28 cellular contexts compared by ENCODE assay signal in the genomic region with DNA sequence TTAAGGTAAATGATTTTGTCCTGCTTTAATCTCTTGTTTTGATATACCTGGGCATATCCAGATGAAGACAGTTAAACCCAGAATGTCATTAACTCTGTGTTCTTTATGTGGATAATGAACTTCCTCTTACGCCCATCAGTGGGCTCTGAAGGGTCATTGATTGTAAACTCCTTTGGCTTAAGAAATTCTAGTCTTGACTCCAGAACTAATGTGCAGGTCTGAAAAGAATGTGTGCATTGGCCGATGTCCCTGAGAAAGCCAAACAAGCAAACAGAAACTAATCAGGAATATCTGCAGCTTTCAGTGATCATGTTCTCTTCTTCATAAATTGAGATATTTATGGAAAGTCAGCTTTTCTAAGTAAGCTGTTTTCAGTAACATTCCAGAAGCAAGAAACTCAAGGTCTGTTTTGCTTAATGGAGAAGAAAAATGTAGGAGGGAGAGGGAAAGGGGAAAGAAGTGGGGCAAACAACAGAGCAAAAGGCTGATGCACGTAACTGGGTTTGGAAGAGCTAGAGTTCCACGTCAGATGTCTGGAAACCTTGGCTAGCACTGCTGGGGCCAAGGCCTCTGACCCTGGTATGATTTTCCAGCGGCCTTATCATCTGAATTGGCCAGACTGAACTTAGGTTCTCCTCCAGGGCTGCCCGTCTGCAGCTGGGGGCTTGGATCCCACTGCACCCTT.
DNase-seq lines count a peak whose midpoint lies in the region; ATAC-seq and TF ChIP-seq lines count a peak whose summit lies in the region.
"Had no signal": no experiment of that assay in that cellular context is flagged by ENCODE, and none has a peak within 500 bp of the region (broad histone marks: within the 10 kb centered on the region; RNA-seq: fewer than 3 reads in every experiment).

No MANE protein-coding gene starts in this region.

- H3K27ac ChIP-seq in body of pancreas (peak overlapping the region in 1 of 4 donors; percentile 38), liver (ENCODE audit: low read depth in 1 of 2, low read length in 2 of 2) (peak overlapping the region; percentile 55 to 64)
- H3K27ac ChIP-seq: 22Rv1, KMS-11, parathyroid adenoma, skin epidermis had no signal

- no peak for TF ChIP-seq POLR2A in body of pancreas (IDR thresholded peaks at IDR 0.05)

- TF ChIP-seq RAD21 in liver (IDR thresholded peaks at IDR 0.05) = peak; percentile 58 to 60

- H3K27me3 ChIP-seq in body of pancreas (no peaks in the 10 kb centered on the region), liver (ENCODE audit: control insufficient read depth in 4 of 4, insufficient read depth in 4 of 4, low read length in 3 of 4) (no peaks in the 10 kb centered on the region)
- H3K27me3 ChIP-seq: tibial artery had no signal

- peak overlapping the region in 1 of 2 donors; percentile 45 for H3K9ac ChIP-seq in liver (ENCODE audit: low read depth in 1 of 2, low read length in 2 of 2)
- H3K9ac ChIP-seq: KMS-11, parathyroid adenoma had no signal

- H3K36me3 ChIP-seq in body of pancreas (replicated peaks in 1 of 2; ENCODE audit: insufficient read depth in 1 of 2, low read depth in 2 of 2) = no peaks in the 10 kb centered on the region
- H3K36me3 ChIP-seq in liver (ENCODE audit: control insufficient read depth in 4 of 4, insufficient read depth in 3 of 4, low read depth in 1 of 4, low read length in 3 of 4) = no peaks in the 10 kb centered on the region
- H3K36me3 ChIP-seq: tibial artery had no signal

- TF ChIP-seq CTCF in body of pancreas (IDR thresholded peaks at IDR 0.05) = no peak
- no peak for TF ChIP-seq CTCF in liver (IDR thresholded peaks at IDR 0.05; ENCODE audit: low read depth, low read length, missing input control)

- intact Hi-C loops in body of pancreas (cut with DNase I) = no loop called here

- H3K4me1 ChIP-seq in body of pancreas (peaks cover 12% of the 10 kb centered on the region), liver (ENCODE audit: control insufficient read depth in 4 of 4, insufficient read depth in 4 of 4, low read length in 3 of 4) (peaks cover 6 to 19% (median 8%) of the 10 kb centered on the region in 4 donors)
- H3K4me1 ChIP-seq: parathyroid adenoma had no signal

- ATAC-seq in body of pancreas (peak; percentile 38), HG03565 (IDR thresholded peaks at IDR 0.05; ENCODE audit: unreplicated experiment) (no peak)
- ATAC-seq: activated CD8-positive, alpha-beta T cell treated with anti-CD3 and anti-CD28 coated beads, Interleukin-2, amount 10 ng/mL, durations not matched to agents 7 days and 5 days; PC-3 had no signal

- WGBS in body of pancreas, 2 donors = 19 to 26% methylated on average over 6 of the region's 6 CpGs
- WGBS in liver = 34% methylated on average over 6 of the region's 6 CpGs

- H3K4me3 ChIP-seq in body of pancreas (no peak overlapping the region), liver (ENCODE audit: low read depth in 1 of 3, low read length in 3 of 3) (no peak overlapping the region)
- H3K4me3 ChIP-seq: skin epidermis, tibial artery had no signal

- H3K9me3 ChIP-seq in body of pancreas (no peaks in the 10 kb centered on the region), liver (ENCODE audit: control insufficient read depth in 4 of 4, low read length in 3 of 4) (no peaks in the 10 kb centered on the region)
- H3K9me3 ChIP-seq: tibial artery had no signal

- DNase-seq in DMS79 (lab: John Stamatoyannopoulos, UW) = peak; percentile 2
- no peak for DNase-seq in DMS79 treated with DMSO at 0.1 percent for 48 hours (lab: John Stamatoyannopoulos, UW)
- DNase-seq in body of pancreas = peak; percentile 12 to 20 (median 17)
- DNase-seq in superior temporal gyrus (ENCODE audit: extremely low spot score) = peak; percentile 13
- DNase-seq in GM19240 (ENCODE audit: insufficient read length, low spot score) = no peak
- no peak for DNase-seq in NCI-H748 treated with DMSO at 0.1 percent for 48 hours (lab: John Stamatoyannopoulos, UW)
- DNase-seq: activated CD4-positive, alpha-beta T cell treated with anti-CD3 and anti-CD28 coated beads for 1 hour; activated CD8-positive, alpha-beta T cell treated with anti-CD3 and anti-CD28 coated beads, Interleukin-2, amount 10 ng/mL, durations not matched to agents 7 days and 5 days; activated gamma-delta T cell treated with Interleukin-2 at 50 U/mL for 16 hours; amniotic stem cell; central memory CD4-positive, alpha-beta T cell; COR-L47; erythroblast; naive B cell; NCI-H1930; NCI-H226; NCI-H82; PC-3; SIG-M5; stimulated activated CD4-positive, alpha-beta T cell treated with anti-CD3 and anti-CD28 coated beads, Interleukin-4, amount 100 ng/mL, for 1 hour; stimulated activated naive CD4-positive, alpha-beta T cell; tibial artery had no signal

TF ChIP-seq in liver, 16 proteins besides CTCF, POLR2A, EP300 and RAD21:
- peak; percentile 76 to 90 for TF ChIP-seq HNF4A (conservative IDR thresholded peaks at IDR 0.05)
- no peak for TF ChIP-seq TAF1 (conservative IDR thresholded peaks at IDR 0.05)
- peak; percentile 87 for TF ChIP-seq SP1 (IDR thresholded peaks at IDR 0.05)
- TF ChIP-seq, protein P1, sequence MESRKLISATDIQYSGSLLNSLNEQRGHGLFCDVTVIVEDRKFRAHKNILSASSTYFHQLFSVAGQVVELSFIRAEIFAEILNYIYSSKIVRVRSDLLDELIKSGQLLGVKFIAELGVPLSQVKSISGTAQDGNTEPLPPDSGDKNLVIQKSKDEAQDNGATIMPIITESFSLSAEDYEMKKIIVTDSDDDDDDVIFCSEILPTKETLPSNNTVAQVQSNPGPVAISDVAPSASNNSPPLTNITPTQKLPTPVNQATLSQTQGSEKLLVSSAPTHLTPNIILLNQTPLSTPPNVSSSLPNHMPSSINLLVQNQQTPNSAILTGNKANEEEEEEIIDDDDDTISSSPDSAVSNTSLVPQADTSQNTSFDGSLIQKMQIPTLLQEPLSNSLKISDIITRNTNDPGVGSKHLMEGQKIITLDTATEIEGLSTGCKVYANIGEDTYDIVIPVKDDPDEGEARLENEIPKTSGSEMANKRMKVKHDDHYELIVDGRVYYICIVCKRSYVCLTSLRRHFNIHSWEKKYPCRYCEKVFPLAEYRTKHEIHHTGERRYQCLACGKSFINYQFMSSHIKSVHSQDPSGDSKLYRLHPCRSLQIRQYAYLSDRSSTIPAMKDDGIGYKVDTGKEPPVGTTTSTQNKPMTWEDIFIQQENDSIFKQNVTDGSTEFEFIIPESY (IDR thresholded peaks at IDR 0.05) = peak; percentile 76
- peak in 1 of 2 donors; percentile 60 for TF ChIP-seq EGR1 (IDR thresholded peaks at IDR 0.05; ENCODE audit: low read depth in 2 of 2)
- peak; percentile 47 for TF ChIP-seq FOXA2 (IDR thresholded peaks at IDR 0.05)
- TF ChIP-seq FOXA1 (IDR thresholded peaks at IDR 0.05) = no peak
- TF ChIP-seq GABPA (IDR thresholded peaks at IDR 0.05 in 1 of 2, conservative IDR thresholded peaks at IDR 0.05 in 1 of 2) = no peak
- peak; percentile 83 to 97 for TF ChIP-seq RXRA (IDR thresholded peaks at IDR 0.05)
- TF ChIP-seq, protein P2, sequence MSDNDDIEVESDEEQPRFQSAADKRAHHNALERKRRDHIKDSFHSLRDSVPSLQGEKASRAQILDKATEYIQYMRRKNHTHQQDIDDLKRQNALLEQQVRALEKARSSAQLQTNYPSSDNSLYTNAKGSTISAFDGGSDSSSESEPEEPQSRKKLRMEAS (IDR thresholded peaks at IDR 0.05) = peak; percentile 74
- TF ChIP-seq, protein P3, sequence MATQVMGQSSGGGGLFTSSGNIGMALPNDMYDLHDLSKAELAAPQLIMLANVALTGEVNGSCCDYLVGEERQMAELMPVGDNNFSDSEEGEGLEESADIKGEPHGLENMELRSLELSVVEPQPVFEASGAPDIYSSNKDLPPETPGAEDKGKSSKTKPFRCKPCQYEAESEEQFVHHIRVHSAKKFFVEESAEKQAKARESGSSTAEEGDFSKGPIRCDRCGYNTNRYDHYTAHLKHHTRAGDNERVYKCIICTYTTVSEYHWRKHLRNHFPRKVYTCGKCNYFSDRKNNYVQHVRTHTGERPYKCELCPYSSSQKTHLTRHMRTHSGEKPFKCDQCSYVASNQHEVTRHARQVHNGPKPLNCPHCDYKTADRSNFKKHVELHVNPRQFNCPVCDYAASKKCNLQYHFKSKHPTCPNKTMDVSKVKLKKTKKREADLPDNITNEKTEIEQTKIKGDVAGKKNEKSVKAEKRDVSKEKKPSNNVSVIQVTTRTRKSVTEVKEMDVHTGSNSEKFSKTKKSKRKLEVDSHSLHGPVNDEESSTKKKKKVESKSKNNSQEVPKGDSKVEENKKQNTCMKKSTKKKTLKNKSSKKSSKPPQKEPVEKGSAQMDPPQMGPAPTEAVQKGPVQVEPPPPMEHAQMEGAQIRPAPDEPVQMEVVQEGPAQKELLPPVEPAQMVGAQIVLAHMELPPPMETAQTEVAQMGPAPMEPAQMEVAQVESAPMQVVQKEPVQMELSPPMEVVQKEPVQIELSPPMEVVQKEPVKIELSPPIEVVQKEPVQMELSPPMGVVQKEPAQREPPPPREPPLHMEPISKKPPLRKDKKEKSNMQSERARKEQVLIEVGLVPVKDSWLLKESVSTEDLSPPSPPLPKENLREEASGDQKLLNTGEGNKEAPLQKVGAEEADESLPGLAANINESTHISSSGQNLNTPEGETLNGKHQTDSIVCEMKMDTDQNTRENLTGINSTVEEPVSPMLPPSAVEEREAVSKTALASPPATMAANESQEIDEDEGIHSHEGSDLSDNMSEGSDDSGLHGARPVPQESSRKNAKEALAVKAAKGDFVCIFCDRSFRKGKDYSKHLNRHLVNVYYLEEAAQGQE (IDR thresholded peaks at IDR 0.05) = peak; percentile 86
- peak in 1 of 2 donors; percentile 93 for TF ChIP-seq JUND (IDR thresholded peaks at IDR 0.05)
- peak; percentile 81 for TF ChIP-seq YY1 (IDR thresholded peaks at IDR 0.05)
- TF ChIP-seq HNF4G (IDR thresholded peaks at IDR 0.05) = peak; percentile 65
- TF ChIP-seq NR2F2 (IDR thresholded peaks at IDR 0.05) = peak; percentile 98
- TF ChIP-seq, protein P4, sequence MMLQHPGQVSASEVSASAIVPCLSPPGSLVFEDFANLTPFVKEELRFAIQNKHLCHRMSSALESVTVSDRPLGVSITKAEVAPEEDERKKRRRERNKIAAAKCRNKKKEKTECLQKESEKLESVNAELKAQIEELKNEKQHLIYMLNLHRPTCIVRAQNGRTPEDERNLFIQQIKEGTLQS (IDR thresholded peaks at IDR 0.05) = no peak

Comparison
In these comparisons a context has a peak if more than half of its experiments do, and no peak if none do; other contexts are left out.
1. DNase-seq: peak in DMS79 (single experiment), body of pancreas (4 of 4) and superior temporal gyrus (single experiment); none in DMS79 treated with DMSO at 0.1 percent for 48 hours (single experiment), GM19240 (single experiment) and NCI-H748 treated with DMSO at 0.1 percent for 48 hours (single experiment).